ENCODE assay signal across 14 cellular contexts in the genomic region with DNA sequence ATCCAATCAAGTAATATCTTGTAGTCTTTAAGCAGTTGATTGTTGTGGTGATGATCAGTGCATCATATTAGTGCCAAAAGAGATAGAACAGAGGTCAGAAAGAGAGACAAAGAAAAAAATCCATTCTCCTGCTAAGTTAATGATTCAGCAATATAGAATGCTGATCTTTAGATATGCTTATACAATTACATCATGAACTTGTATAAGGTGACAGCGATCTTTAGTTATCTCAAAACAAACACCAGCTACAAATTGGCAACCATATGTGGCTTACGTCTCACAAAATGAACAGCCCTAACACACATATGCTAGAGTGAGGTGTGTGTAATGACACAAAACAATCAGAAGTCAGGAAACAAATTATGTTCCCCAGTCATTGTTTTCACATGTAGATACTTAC. TPM values are rescaled to one million over a fixed set of nuclear protein-coding genes. Genes with fewer than 3 reads are reported as not detected.
"Had no signal": no experiment of that assay in that cellular context is flagged by ENCODE, and none has a peak within 500 bp of the region (broad histone marks: within the 10 kb centered on the region; RNA-seq: fewer than 3 reads in every experiment).

No MANE protein-coding gene starts in this region.

- H3K9ac ChIP-seq: neural progenitor cell had no signal

- H3K4me1 ChIP-seq: esophagus squamous epithelium, gastroesophageal sphincter, left ventricle myocardium inferior, lower lobe of right lung had no signal

- H3K27me3 ChIP-seq: esophagus squamous epithelium, gastroesophageal sphincter, neural progenitor cell, ovary had no signal

- H3K27ac ChIP-seq: esophagus squamous epithelium, gastroesophageal sphincter, left ventricle myocardium inferior, lower lobe of right lung, neural progenitor cell, ovary had no signal

- ATAC-seq: effector memory CD8-positive, alpha-beta T cell; gastroesophageal sphincter; lower lobe of right lung; natural killer cell treated with Interleukin-12 subunit alpha and Interleukin-12 subunit beta and Interleukin-15 and Interleukin-18, amount 100 ng/mL, for 72 hours; right cardiac atrium had no signal

- H3K36me3 ChIP-seq: esophagus squamous epithelium, gastroesophageal sphincter, left ventricle myocardium inferior, lower lobe of right lung, neural progenitor cell, ovary had no signal

- H3K4me2 ChIP-seq: neural progenitor cell, smooth muscle cell had no signal

- H3K9me3 ChIP-seq: esophagus squamous epithelium, gastroesophageal sphincter, left ventricle myocardium inferior, lower lobe of right lung, ovary had no signal

- DNase-seq: effector memory CD8-positive, alpha-beta T cell; esophagus squamous epithelium; immature natural killer cell; left ventricle myocardium inferior; lower lobe of right lung; nucleus accumbens; ovary; right cardiac atrium; stimulated activated CD4-positive, alpha-beta T cell treated with anti-CD3 and anti-CD28 coated beads, Interleukin-2, amount 100 ng/mL, for 48 hours; stimulated activated naive CD4-positive, alpha-beta T cell treated with Interleukin-2 at 50 U/mL for 16 hours had no signal

- H3K4me3 ChIP-seq: esophagus squamous epithelium, gastroesophageal sphincter, left ventricle myocardium inferior, lower lobe of right lung, neural progenitor cell, ovary, smooth muscle cell had no signal

- H2AFZ ChIP-seq: neural progenitor cell had no signal

RNA-seq across cellular contexts. Expression of a gene that starts 12.5 kb away (rescaled TPM):
- total RNA-seq: natural killer cell treated with Interleukin-12 subunit alpha and Interleukin-12 subunit beta and Interleukin-15 and Interleukin-18, amount 100 ng/mL, for 72 hours had no signal
- polyA plus RNA-seq: immature natural killer cell had no signal
